ENCODE assay signal across 1 cellular context in genomic region chr12:98399532-98399931, GRCh38.
TF ChIP-seq lines count a peak whose summit lies in the region.

No MANE protein-coding gene starts in this region.

TF ChIP-seq in IMR-90, 13 proteins besides CTCF, POLR2A, EP300 and RAD21 (continued from another document):
- TF ChIP-seq ELK1 (IDR thresholded peaks at IDR 0.05; ENCODE audit: borderline replicate concordance, low read depth, low read length) (no peak), CHD1 (IDR thresholded peaks at IDR 0.05; ENCODE audit: low read depth, low read length) (no peak)
